13 cellular contexts compared by ENCODE assay signal in genomic region chr2:96249654-96250053, GRCh38. TPM values are rescaled to one million over a fixed set of nuclear protein-coding genes. Genes with fewer than 3 reads are reported as not detected.
DNase-seq lines count a peak whose midpoint lies in the region; ATAC-seq and TF ChIP-seq lines count a peak whose summit lies in the region.
"Had no signal": no experiment of that assay in that cellular context is flagged by ENCODE, and none has a peak within 500 bp of the region (broad histone marks: within the 10 kb centered on the region; RNA-seq: fewer than 3 reads in every experiment).

No MANE protein-coding gene starts in this region.

- H3K4me3 Mint-ChIP-seq in brain: no peak overlapping the region
- H3K4me3 Mint-ChIP-seq in natural killer cell: no peak overlapping the region
- H3K4me3 Mint-ChIP-seq: activated T-helper 1 cell treated with anti-CD3 and anti-CD28 coated beads, Interleukin-12 subunit alpha, Interleukin-12 subunit beta, Interleukin-2, Interleukin-4 antibody, amounts not matched to agents 30 ng/mL and 10 ng/mL and 1 ng/mL, durations not matched to agents 14 hours and 24 hours and 36 hours had no signal

- H3K27ac Mint-ChIP-seq in brain (peak overlapping the region in 4 of 5 experiments; percentile 37 to 88 (median 81)), natural killer cell (peak overlapping the region; percentile 53 to 56)
- H3K27ac Mint-ChIP-seq: activated T-helper 1 cell treated with anti-CD3 and anti-CD28 coated beads, Interleukin-12 subunit alpha, Interleukin-12 subunit beta, Interleukin-2, Interleukin-4 antibody, amounts not matched to agents 30 ng/mL and 10 ng/mL and 1 ng/mL, durations not matched to agents 14 hours and 24 hours and 36 hours had no signal

- TF ChIP-seq CTCF in AG09309 (IDR thresholded peaks at IDR 0.05; ENCODE audit: control insufficient read depth, insufficient read depth, low read depth, low read length, missing control alignments): no peak
- TF ChIP-seq CTCF in brain (conservative IDR thresholded peaks at IDR 0.05): no peak
- no peak for TF ChIP-seq CTCF in natural killer cell (IDR thresholded peaks at IDR 0.05)

- H3K36me3 ChIP-seq in effector memory CD4-positive, alpha-beta T cell (ENCODE audit: control insufficient read depth, insufficient read depth, low read length): peaks cover 38% of the 10 kb centered on the region

- H3K36me3 Mint-ChIP-seq in brain: peaks cover 18% of the 10 kb centered on the region
- no peaks in the 10 kb centered on the region for H3K36me3 Mint-ChIP-seq in natural killer cell

- H3K27me3 Mint-ChIP-seq in brain (no peaks in the 10 kb centered on the region), natural killer cell (ENCODE audit: low read depth in 2 of 2) (no peaks in the 10 kb centered on the region)

- ATAC-seq in natural killer cell: no peak
- ATAC-seq in HG02840 (IDR thresholded peaks at IDR 0.05; ENCODE audit: low FRiP score, unreplicated experiment): no peak

- H3K9me3 ChIP-seq in effector memory CD4-positive, alpha-beta T cell (ENCODE audit: control insufficient read depth, low read length): no peaks in the 10 kb centered on the region

- H3K4me3 ChIP-seq in AG09309 (ENCODE audit: control insufficient read depth, low read depth, low read length): no peak overlapping the region
- H3K4me3 ChIP-seq in effector memory CD4-positive, alpha-beta T cell (ENCODE audit: insufficient read depth, low read depth, low read length, poor library complexity, severe bottlenecking): no peak overlapping the region

- H3K4me1 ChIP-seq in effector memory CD4-positive, alpha-beta T cell (ENCODE audit: control insufficient read depth, insufficient read depth, low read length, poor library complexity, severe bottlenecking): no peaks in the 10 kb centered on the region

- DNase-seq in AG09309 (ENCODE audit: low read depth) (peak; percentile 67), GM04503 (ENCODE audit: low read depth) (peak; percentile 72), natural killer cell (no peak), germinal center (ENCODE audit: low spot score) (no peak), HPDE6-E6E7 (ENCODE audit: extremely low spot score) (no peak)
- DNase-seq in effector memory CD4-positive, alpha-beta T cell: no peak
- DNase-seq: cortex of kidney; NCI-H2107; stimulated activated CD4-positive, alpha-beta T cell treated with anti-CD3 and anti-CD28 coated beads, Interleukin-15, amount 100 ng/mL, for 24 hours; stimulated activated naive CD4-positive, alpha-beta T cell had no signal

- H3K27ac ChIP-seq in effector memory CD4-positive, alpha-beta T cell (ENCODE audit: insufficient read depth, low read length, poor library complexity, severe bottlenecking): no peak overlapping the region

- no peaks in the 10 kb centered on the region for H3K27me3 ChIP-seq in effector memory CD4-positive, alpha-beta T cell (replicated peaks; ENCODE audit: control insufficient read depth, insufficient read depth, low read length, poor library complexity, severe bottlenecking)

- H3K9me3 Mint-ChIP-seq in brain: peaks cover 0 to 4% (median 0%) of the 10 kb centered on the region in 5 experiments
- H3K9me3 Mint-ChIP-seq in natural killer cell: no peaks in the 10 kb centered on the region

- intact Hi-C loops in natural killer cell (cut with micrococcal nuclease): no loop called here

- H3K4me1 Mint-ChIP-seq in brain: peaks cover 23% of the 10 kb centered on the region
- peaks cover 27 to 41% of the 10 kb centered on the region in 2 donors for H3K4me1 Mint-ChIP-seq in natural killer cell

RNA-seq across cellular contexts. Expression of gene TMEM127, which starts 16.1 kb away (rescaled TPM):
- polyA plus RNA-seq in brain (ENCODE audit: insufficient read depth, low read depth, low replicate concordance): 52.5 TPM
- total RNA-seq in natural killer cell: 10 to 100 TPM; 49.8 to 59.3 (median 54.5) TPM

RNA-seq across cellular contexts. Expression of gene CIAO1, which starts 16.4 kb away (rescaled TPM):
- 58.6 TPM for polyA plus RNA-seq in brain (ENCODE audit: insufficient read depth, low read depth, low replicate concordance)
- 100 to 1,000 TPM in 2 of 3 donors, 10 to 100 TPM in 1; 74.9 to 109 (median 106) TPM for total RNA-seq in natural killer cell

RNA-seq across cellular contexts. Expression of gene STARD7, which starts 41.0 kb away (rescaled TPM):
- polyA plus RNA-seq in brain (ENCODE audit: insufficient read depth, low read depth, low replicate concordance): 83.6 TPM
- 100 to 1,000 TPM in 1 of 3 donors, 10 to 100 TPM in 2; 62.6 to 106 (median 86.1) TPM for total RNA-seq in natural killer cell

RNA-seq across cellular contexts. Expression of gene SNRNP200, which starts 55.7 kb away (rescaled TPM):
- 195 TPM for polyA plus RNA-seq in brain (ENCODE audit: insufficient read depth, low read depth, low replicate concordance)
- 100 to 1,000 TPM; 207 to 236 (median 228) TPM for total RNA-seq in natural killer cell

Comparison
In these comparisons a context has a peak if more than half of its experiments do, and no peak if none do; other contexts are left out.
1. DNase-seq: peak in AG09309 (single experiment) and GM04503 (single experiment); none in natural killer cell (single experiment), germinal center (single experiment), effector memory CD4-positive, alpha-beta T cell (0 of 3) and HPDE6-E6E7 (single experiment).